11 cellular contexts compared by ENCODE assay signal in genomic region chr10:26468691-26469090, GRCh38. TPM values are rescaled to one million over a fixed set of nuclear protein-coding genes. Genes with fewer than 3 reads are reported as not detected.
DNase-seq lines count a peak whose midpoint lies in the region; ATAC-seq and TF ChIP-seq lines count a peak whose summit lies in the region.
"Had no signal": no experiment of that assay in that cellular context is flagged by ENCODE, and none has a peak within 500 bp of the region (broad histone marks: within the 10 kb centered on the region; RNA-seq: fewer than 3 reads in every experiment).

No MANE protein-coding gene starts in this region.

- H3K27me3 Mint-ChIP-seq in chondrocyte (ENCODE audit: low read depth), result no peaks in the 10 kb centered on the region
- H3K27me3 Mint-ChIP-seq: dendritic cell treated with granulocyte-macrophage colony-stimulating factor and Interleukin-4, amounts not matched to agents 40 ng/mL and 50 ng/mL, for 4 days had no signal

- peaks cover 11% of the 10 kb centered on the region for H3K4me1 Mint-ChIP-seq in chondrocyte (ENCODE audit: low read depth)

- H3K36me3 Mint-ChIP-seq in chondrocyte (ENCODE audit: low read depth), result no peaks in the 10 kb centered on the region

- no peak overlapping the region for H3K4me3 Mint-ChIP-seq in chondrocyte (ENCODE audit: unreplicated experiment)
- H3K4me3 Mint-ChIP-seq: dendritic cell treated with granulocyte-macrophage colony-stimulating factor and Interleukin-4, amounts not matched to agents 40 ng/mL and 50 ng/mL, for 4 days had no signal

- TF ChIP-seq CTCF in GM12865 (IDR thresholded peaks at IDR 0.05; ENCODE audit: insufficient read depth, low read depth, low read length, missing control alignments) (no peak), chondrocyte (IDR thresholded peaks at IDR 0.05) (no peak)

- ATAC-seq in GM21528 (IDR thresholded peaks at IDR 0.05; ENCODE audit: low FRiP score, unreplicated experiment), result peak; percentile 77
- ATAC-seq: Panc1 had no signal

- no peaks in the 10 kb centered on the region for H3K9me3 Mint-ChIP-seq in chondrocyte (ENCODE audit: low read depth)
- H3K9me3 Mint-ChIP-seq: dendritic cell treated with granulocyte-macrophage colony-stimulating factor and Interleukin-4, amounts not matched to agents 40 ng/mL and 50 ng/mL, for 4 days had no signal

- H3K4me3 ChIP-seq in GM12865 (ENCODE audit: low read depth, low read length) (no peak overlapping the region), H7 (ENCODE audit: insufficient read depth, low read depth, low read length) (no peak overlapping the region)

- DNase-seq in GM12865 (ENCODE audit: low read depth) (peak; percentile 63), M059J (ENCODE audit: low read depth) (peak; percentile 18), glomerular visceral epithelial cell (ENCODE audit: extremely low spot score) (peak; percentile 37), DMS53 treated with DMSO at 0.1 percent for 48 hours (lab: John Stamatoyannopoulos, UW; ENCODE audit: unreplicated experiment) (no peak), H7 (no peak), chondrocyte (ENCODE audit: low spot score) (no peak), A172 (ENCODE audit: low spot score) (no peak)

- H3K27ac Mint-ChIP-seq in chondrocyte (ENCODE audit: unreplicated experiment), result no peak overlapping the region
- H3K27ac Mint-ChIP-seq: dendritic cell treated with granulocyte-macrophage colony-stimulating factor and Interleukin-4, amounts not matched to agents 40 ng/mL and 50 ng/mL, for 4 days had no signal

- H3K36me3 ChIP-seq in H7 (replicated peaks; ENCODE audit: control insufficient read depth, insufficient read depth, low read length), result no peaks in the 10 kb centered on the region

- no peaks in the 10 kb centered on the region for H3K27me3 ChIP-seq in H7 (ENCODE audit: control insufficient read depth, insufficient read depth, low read length)

RNA-seq across cellular contexts. Expression of gene APBB1IP, which starts 30.6 kb away (rescaled TPM):
- total RNA-seq in M059J (2014; rRNA removed; shearing (Covaris generic)), result 0.37 TPM in 1 of 2 replicates, not detected in the other
- not detected in 2 replicates for total RNA-seq in H7 (2014; rRNA removed; shearing (Covaris generic))
- total RNA-seq in chondrocyte, result not detected in 3 replicates
- not detected in 2 replicates for total RNA-seq in A172 (2014; rRNA removed; shearing (Covaris generic))
- total RNA-seq: myocyte had no signal

Comparison
In these comparisons a context has a peak if more than half of its experiments do, and no peak if none do; other contexts are left out.
1. DNase-seq: peak in GM12865 (single experiment), M059J (single experiment) and glomerular visceral epithelial cell (single experiment); none in DMS53 treated with DMSO at 0.1 percent for 48 hours (single experiment), H7 (single experiment), chondrocyte (single experiment) and A172 (single experiment).